21 cellular contexts compared by ENCODE assay signal in genomic region chr4:157576671-157577070, GRCh38.
"Had no signal": no experiment of that assay in that cellular context is flagged by ENCODE, and none has a peak within 500 bp of the region (broad histone marks: within the 10 kb centered on the region; RNA-seq: fewer than 3 reads in every experiment).

No MANE protein-coding gene starts in this region.

- H3K36me3 Mint-ChIP-seq: naive thymus-derived CD4-positive, alpha-beta T cell; neural progenitor cell; type B pancreatic cell had no signal

- H3K9me3 Mint-ChIP-seq: activated CD4-positive, alpha-beta memory T cell treated with anti-CD3 and anti-CD28 coated beads, Interleukin-2, amount 10 ng/mL, durations not matched to agents 7 days and 5 days; activated naive CD8-positive, alpha-beta T cell treated with anti-CD3 and anti-CD28 coated beads, Interleukin-2, amount 50 U/mL, for 24 hours; neural progenitor cell; type B pancreatic cell had no signal

- H3K4me2 ChIP-seq: neural progenitor cell had no signal

- DNase-seq: activated CD4-positive, alpha-beta memory T cell treated with anti-CD3 and anti-CD28 coated beads, Interleukin-2, amount 10 ng/mL, durations not matched to agents 7 days and 5 days; activated CD4-positive, alpha-beta T cell treated with anti-CD3 and anti-CD28 coated beads for 48 hours; activated CD4-positive, CD25-positive, alpha-beta regulatory T cell; activated effector memory CD4-positive, alpha-beta T cell treated with anti-CD3 and anti-CD28 coated beads, Interleukin-2, amount 50 U/mL, for 16 hours; activated naive CD4-positive, alpha-beta T cell treated with anti-CD3 and anti-CD28 coated beads, Interleukin-2, amount 50 U/mL, for 16 hours; activated naive CD8-positive, alpha-beta T cell treated with anti-CD3 and anti-CD28 coated beads, Interleukin-2, amount 50 U/mL, for 24 hours; activated T-cell treated with anti-CD3 and anti-CD28 coated beads, Interleukin-2, amount 50 U/mL, for 72 hours; anterior cingulate cortex; body of pancreas; left lung; naive thymus-derived CD4-positive, alpha-beta T cell; stimulated activated CD4-positive, alpha-beta T cell treated with anti-CD3 and anti-CD28 coated beads, Interleukin-2, amount 100 ng/mL, for 48 hours; stimulated activated CD8-positive, alpha-beta memory T cell treated with anti-CD3 and anti-CD28 coated beads, Interleukin-4, amount 100 ng/mL, for 48 hours; stimulated activated naive CD4-positive, alpha-beta T cell had no signal

- H3K9me3 ChIP-seq: body of pancreas, gastroesophageal sphincter, left lung, thoracic aorta, vagina had no signal

- H3K4me1 ChIP-seq: gastroesophageal sphincter, left lung, vagina had no signal

- H3K4me3 ChIP-seq: body of pancreas, gastroesophageal sphincter, left lung, lung, neural progenitor cell, thoracic aorta, vagina had no signal

- H2AFZ ChIP-seq: neural progenitor cell had no signal

- H3K9ac ChIP-seq: neural progenitor cell had no signal

- H3K27ac Mint-ChIP-seq: activated CD4-positive, alpha-beta memory T cell treated with anti-CD3 and anti-CD28 coated beads, Interleukin-2, amount 10 ng/mL, durations not matched to agents 7 days and 5 days; activated naive CD8-positive, alpha-beta T cell treated with anti-CD3 and anti-CD28 coated beads, Interleukin-2, amount 50 U/mL, for 24 hours; activated T-cell treated with anti-CD3 and anti-CD28 coated beads, Interleukin-2, amount 50 U/mL, for 72 hours; naive thymus-derived CD4-positive, alpha-beta T cell; neural progenitor cell; type B pancreatic cell had no signal

- H3K36me3 ChIP-seq: gastroesophageal sphincter, left lung, neural progenitor cell, thoracic aorta, vagina had no signal

- H3K27me3 ChIP-seq: body of pancreas, gastroesophageal sphincter, left lung, neural progenitor cell, vagina had no signal

- H3K4me1 Mint-ChIP-seq: activated CD4-positive, alpha-beta memory T cell treated with anti-CD3 and anti-CD28 coated beads, Interleukin-2, amount 10 ng/mL, durations not matched to agents 7 days and 5 days; activated naive CD8-positive, alpha-beta T cell treated with anti-CD3 and anti-CD28 coated beads, Interleukin-2, amount 50 U/mL, for 24 hours; naive thymus-derived CD4-positive, alpha-beta T cell had no signal

- H3K4me3 Mint-ChIP-seq: activated CD4-positive, alpha-beta memory T cell treated with anti-CD3 and anti-CD28 coated beads, Interleukin-2, amount 10 ng/mL, durations not matched to agents 7 days and 5 days; activated naive CD8-positive, alpha-beta T cell treated with anti-CD3 and anti-CD28 coated beads, Interleukin-2, amount 50 U/mL, for 24 hours; activated T-cell treated with anti-CD3 and anti-CD28 coated beads, Interleukin-2, amount 50 U/mL, for 72 hours; naive thymus-derived CD4-positive, alpha-beta T cell; neural progenitor cell; type B pancreatic cell had no signal

- H3K27ac ChIP-seq: body of pancreas, epithelial cell of prostate, gastroesophageal sphincter, left lung, neural progenitor cell, thoracic aorta, vagina had no signal

- H3K27me3 Mint-ChIP-seq: activated CD4-positive, alpha-beta memory T cell treated with anti-CD3 and anti-CD28 coated beads, Interleukin-2, amount 10 ng/mL, durations not matched to agents 7 days and 5 days; activated naive CD8-positive, alpha-beta T cell treated with anti-CD3 and anti-CD28 coated beads, Interleukin-2, amount 50 U/mL, for 24 hours; naive thymus-derived CD4-positive, alpha-beta T cell; type B pancreatic cell had no signal
